8 cellular contexts compared by ENCODE assay signal in genomic region chr1:153805042-153805745, GRCh38. TPM values are rescaled to one million over a fixed set of nuclear protein-coding genes. Genes with fewer than 3 reads are reported as not detected.
DNase-seq lines count a peak whose midpoint lies in the region; ATAC-seq and TF ChIP-seq lines count a peak whose summit lies in the region.

No MANE protein-coding gene starts in this region.

- TF ChIP-seq CTCF in dorsolateral prefrontal cortex (IDR thresholded peaks at IDR 0.05 in 54 of 56, conservative IDR thresholded peaks at IDR 0.05 in 2 of 56; ENCODE audit: low read depth in 1 of 56, partially characterized antibody in 56 of 56) = no peak

- peak overlapping the region; percentile 29 for H3K4me3 Mint-ChIP-seq in activated naive CD8-positive, alpha-beta T cell treated with anti-CD3 and anti-CD28 coated beads, Interleukin-2, amount 10 ng/mL, durations not matched to agents 7 days and 5 days

- peaks cover 34% of the 10 kb centered on the region for H3K36me3 Mint-ChIP-seq in activated naive CD8-positive, alpha-beta T cell treated with anti-CD3 and anti-CD28 coated beads, Interleukin-2, amount 10 ng/mL, durations not matched to agents 7 days and 5 days

- in situ Hi-C loops in SK-MEL-5 (cut with HindIII; ENCODE audit: low pct_unique_long_range_greater_than_20kb, low sequenced_read_pairs) = loop anchor here (25.0 kb wide), 2 partner anchors 107 to 182 kb away; partner anchors contain the start of genes GATAD2B, JTB, RAB13 and RPS27

- H3K27ac ChIP-seq in dorsolateral prefrontal cortex = peak overlapping the region in 10 of 59 donors; percentile 8 to 57 (median 28)

- H3K27me3 ChIP-seq in dorsolateral prefrontal cortex = no peaks in the 10 kb centered on the region

- no peak overlapping the region for H3K4me3 ChIP-seq in dorsolateral prefrontal cortex

- POLR2A ChIA-PET in activated naive CD8-positive, alpha-beta T cell treated with anti-CD3 and anti-CD28 coated beads, Interleukin-2, amount 10 ng/mL, durations not matched to agents 7 days and 5 days (lab: Charles Lee) = interaction anchor here (0.8 to 1.6 kb wide), 4 partner anchors 141 to 171 kb away, joined by 3 to 5 read pairs (median 3); partner anchors contain the start of genes CRTC2 and DENND4B

- intact Hi-C loops in dorsolateral prefrontal cortex (cut with DNase I) = no loop called here

- peak; percentile 90 to 92 for DNase-seq in AML-193 (lab: John Stamatoyannopoulos, UW)
- peak; percentile 38 for DNase-seq in SK-MEL-5 (ENCODE audit: low read depth, low spot score)
- DNase-seq in activated naive CD8-positive, alpha-beta T cell treated with anti-CD3 and anti-CD28 coated beads, Interleukin-2, amount 10 ng/mL, durations not matched to agents 7 days and 5 days = peak; percentile 54
- peak; percentile 77 for DNase-seq in iris pigment epithelial cell (ENCODE audit: low read depth)
- DNase-seq in stimulated activated CD8-positive, alpha-beta memory T cell treated with anti-CD3 and anti-CD28 coated beads, Interleukin-4, amount 100 ng/mL, for 48 hours = peak; percentile 79
- DNase-seq in dorsolateral prefrontal cortex = no peak

- H3K4me1 Mint-ChIP-seq in activated naive CD8-positive, alpha-beta T cell treated with anti-CD3 and anti-CD28 coated beads, Interleukin-2, amount 10 ng/mL, durations not matched to agents 7 days and 5 days = peaks cover 31% of the 10 kb centered on the region

- no peaks in the 10 kb centered on the region for H3K27me3 Mint-ChIP-seq in activated naive CD8-positive, alpha-beta T cell treated with anti-CD3 and anti-CD28 coated beads, Interleukin-2, amount 10 ng/mL, durations not matched to agents 7 days and 5 days

- no peaks in the 10 kb centered on the region for H3K9me3 Mint-ChIP-seq in activated naive CD8-positive, alpha-beta T cell treated with anti-CD3 and anti-CD28 coated beads, Interleukin-2, amount 10 ng/mL, durations not matched to agents 7 days and 5 days

- peak overlapping the region; percentile 76 for H3K27ac Mint-ChIP-seq in activated naive CD8-positive, alpha-beta T cell treated with anti-CD3 and anti-CD28 coated beads, Interleukin-2, amount 10 ng/mL, durations not matched to agents 7 days and 5 days

- ATAC-seq in GM19328 (IDR thresholded peaks at IDR 0.05; ENCODE audit: unreplicated experiment) (peak; percentile 92), HG03354 (IDR thresholded peaks at IDR 0.05; ENCODE audit: poor library complexity, severe bottlenecking, unreplicated experiment) (peak; percentile 94)
- ATAC-seq in activated naive CD8-positive, alpha-beta T cell treated with anti-CD3 and anti-CD28 coated beads, Interleukin-2, amount 10 ng/mL, durations not matched to agents 7 days and 5 days (ENCODE audit: low read depth) = peak; percentile 94

RNA-seq across cellular contexts. Expression of gene SLC27A3, which starts 30.0 kb away (rescaled TPM):
- total RNA-seq in SK-MEL-5 (2014; rRNA removed; shearing (Covaris generic)) = 174 and 184 TPM in 2 replicates
- polyA plus RNA-seq in SK-MEL-5 (2015; cell fraction: cytosol; rRNA removed) = 225 and 228 TPM in 2 replicates
- 398 and 617 TPM in 2 replicates for polyA plus RNA-seq in SK-MEL-5 (2015; cell fraction: nucleus; rRNA removed)
- total RNA-seq in activated naive CD8-positive, alpha-beta T cell treated with anti-CD3 and anti-CD28 coated beads, Interleukin-2, amount 10 ng/mL, durations not matched to agents 7 days and 5 days = 10 to 100 TPM; 38.9 to 44.0 TPM
- total RNA-seq in dorsolateral prefrontal cortex = 10 to 100 TPM in 118 of 120 experiments, 1 to 10 TPM in 2; 8.6 to 41.4 (median 19.7) TPM

Comparison
In these comparisons a context has a peak if more than half of its experiments do, and no peak if none do; other contexts are left out.
1. DNase-seq: peak in AML-193 (2 of 2), SK-MEL-5 (single experiment), activated naive CD8-positive, alpha-beta T cell treated with anti-CD3 and anti-CD28 coated beads, Interleukin-2, amount 10 ng/mL, durations not matched to agents 7 days and 5 days (single experiment), iris pigment epithelial cell (single experiment) and stimulated activated CD8-positive, alpha-beta memory T cell treated with anti-CD3 and anti-CD28 coated beads, Interleukin-4, amount 100 ng/mL, for 48 hours (single experiment); none in dorsolateral prefrontal cortex (0 of 10).
2. Peak in every context shown above with its lines, with median percentiles within 50 percentile points of each other: ATAC-seq.